18 cellular contexts compared by ENCODE assay signal in genomic region chr1:6872573-6873261, GRCh38.
DNase-seq lines count a peak whose midpoint lies in the region; ATAC-seq, FAIRE-seq and TF ChIP-seq lines count a peak whose summit lies in the region.
"Had no signal": no experiment of that assay in that cellular context is flagged by ENCODE, and none has a peak within 500 bp of the region (broad histone marks: within the 10 kb centered on the region; RNA-seq: fewer than 3 reads in every experiment).

No MANE protein-coding gene starts in this region.

- no peak overlapping the region for H2AFZ ChIP-seq in KMS-11 (ENCODE audit: low read depth)

- intact Hi-C loops in natural killer cell (cut with micrococcal nuclease), result no loop called here

- H3K4me1 Mint-ChIP-seq in brain (peaks cover 56% of the 10 kb centered on the region), natural killer cell (peaks cover 30 to 37% of the 10 kb centered on the region in 2 donors)

- peak overlapping the region in 1 of 5 experiments; percentile 47 for H3K4me3 Mint-ChIP-seq in brain
- H3K4me3 Mint-ChIP-seq in natural killer cell, result peak overlapping the region; percentile 22
- H3K4me3 Mint-ChIP-seq: activated CD4-positive, alpha-beta memory T cell treated with anti-CD3 and anti-CD28 coated beads for 36 hours; stimulated activated memory B cell treated with anti-CD40 and anti-IgM and Interleukin-4, amounts not matched to agents 10 μg/mL and 1 μg/mL and 100 μg/mL, for 72 hours had no signal

- no peaks in the 10 kb centered on the region for H3K36me3 ChIP-seq in KMS-11 (ENCODE audit: insufficient read depth)
- H3K36me3 ChIP-seq: right atrium auricular region had no signal

- FAIRE-seq in GM19239 (lab: Jason Lieb, UNC), result no peak

- no peaks in the 10 kb centered on the region for H3K27me3 Mint-ChIP-seq in brain
- H3K27me3 Mint-ChIP-seq in natural killer cell (ENCODE audit: low read depth in 2 of 2), result no peaks in the 10 kb centered on the region
- H3K27me3 Mint-ChIP-seq: activated CD4-positive, alpha-beta memory T cell treated with anti-CD3 and anti-CD28 coated beads for 36 hours; stimulated activated memory B cell treated with anti-CD40 and anti-IgM and Interleukin-4, amounts not matched to agents 10 μg/mL and 1 μg/mL and 100 μg/mL, for 72 hours had no signal

- H3K4me2 ChIP-seq in KMS-11, result peak overlapping the region; percentile 87

- no peak for ATAC-seq in natural killer cell
- ATAC-seq: activated naive CD4-positive, alpha-beta T cell treated with anti-CD3 and anti-CD28 coated beads, Interleukin-2, amount 50 U/mL, for 72 hours; left lung; stimulated activated memory B cell treated with anti-CD40 and anti-IgM and Interleukin-4, amounts not matched to agents 10 μg/mL and 1 μg/mL and 100 μg/mL, for 72 hours had no signal

- peak; percentile 15 for DNase-seq in GM04503 (ENCODE audit: low read depth)
- DNase-seq in natural killer cell, result no peak
- DNase-seq in NCI-H2227 treated with DMSO at 0.1 percent for 48 hours (lab: John Stamatoyannopoulos, UW), result no peak
- no peak for DNase-seq in GM19239 (ENCODE audit: insufficient read length, low spot score)
- DNase-seq in NCI-H2029 (lab: John Stamatoyannopoulos, UW), result no peak
- DNase-seq: activated CD4-positive, alpha-beta memory T cell treated with anti-CD3 and anti-CD28 coated beads for 36 hours; activated T-cell treated with anti-CD3 and anti-CD28 coated beads, Interleukin-2, amount 50 U/mL, for 48 hours; left lung; NCI-H2029 treated with DMSO at 0.1 percent for 48 hours; NCI-H446; Right ventricle myocardium superior; transverse colon had no signal

- peak overlapping the region; percentile 22; the same call in 1 of the 2 replicates for H3K9ac ChIP-seq in KMS-11

- H4K20me1 ChIP-seq in KMS-11 (ENCODE audit: insufficient read depth), result no peaks in the 10 kb centered on the region

- H3K27ac Mint-ChIP-seq in brain, result peak overlapping the region in 3 of 5 experiments; percentile 29 to 91 (median 32)
- H3K27ac Mint-ChIP-seq in natural killer cell, result peak overlapping the region in 1 of 2 donors; percentile 46
- H3K27ac Mint-ChIP-seq: activated CD4-positive, alpha-beta memory T cell treated with anti-CD3 and anti-CD28 coated beads for 36 hours; stimulated activated memory B cell treated with anti-CD40 and anti-IgM and Interleukin-4, amounts not matched to agents 10 μg/mL and 1 μg/mL and 100 μg/mL, for 72 hours had no signal

- TF ChIP-seq CTCF in KMS-11 (conservative IDR thresholded peaks at IDR 0.05; ENCODE audit: low read depth, low read length), result no peak
- TF ChIP-seq CTCF in brain (conservative IDR thresholded peaks at IDR 0.05), result no peak
- no peak for TF ChIP-seq CTCF in natural killer cell (IDR thresholded peaks at IDR 0.05)

- H3K4me3 ChIP-seq in KMS-11 (IDR thresholded peaks at IDR 0.05; ENCODE audit: insufficient read depth, low read depth, low read length), result peak overlapping the region; percentile 82
- H3K4me3 ChIP-seq: left lung, right atrium auricular region, transverse colon had no signal

- peaks cover 10% of the 10 kb centered on the region; the same call in 1 of the 2 replicates for H3K79me2 ChIP-seq in KMS-11 (ENCODE audit: insufficient read depth, low read depth)

- H3K36me3 Mint-ChIP-seq in brain (peaks cover 13% of the 10 kb centered on the region), natural killer cell (no peaks in the 10 kb centered on the region)
- H3K36me3 Mint-ChIP-seq: activated naive CD4-positive, alpha-beta T cell treated with anti-CD3 and anti-CD28 coated beads, Interleukin-2, amount 50 U/mL, for 72 hours had no signal

- peaks cover 67% of the 10 kb centered on the region for H3K4me1 ChIP-seq in KMS-11 (ENCODE audit: low read depth, poor library complexity, severe bottlenecking)

- H3K27me3 ChIP-seq in KMS-11 (ENCODE audit: insufficient read depth, low read depth), result no peaks in the 10 kb centered on the region
- H3K27me3 ChIP-seq: left lung, neutrophil, right atrium auricular region, transverse colon had no signal

- H3K9me3 Mint-ChIP-seq in brain, result no peaks in the 10 kb centered on the region
- H3K9me3 Mint-ChIP-seq in natural killer cell, result no peaks in the 10 kb centered on the region
- H3K9me3 Mint-ChIP-seq: activated CD4-positive, alpha-beta memory T cell treated with anti-CD3 and anti-CD28 coated beads for 36 hours; activated naive CD4-positive, alpha-beta T cell treated with anti-CD3 and anti-CD28 coated beads, Interleukin-2, amount 50 U/mL, for 72 hours; stimulated activated memory B cell treated with anti-CD40 and anti-IgM and Interleukin-4, amounts not matched to agents 10 μg/mL and 1 μg/mL and 100 μg/mL, for 72 hours had no signal

- peak overlapping the region; percentile 67 for H3K27ac ChIP-seq in KMS-11
- H3K27ac ChIP-seq: left lung, neutrophil, right atrium auricular region, transverse colon had no signal
